In genomic region chr11:8080674-8081590, GRCh38 we compare ENCODE assay signal across 8 cellular contexts. TPM values are rescaled to one million over a fixed set of nuclear protein-coding genes. Genes with fewer than 3 reads are reported as not detected.
DNase-seq lines count a peak whose midpoint lies in the region; TF ChIP-seq lines count a peak whose summit lies in the region.

Gene TUB, plus strand, starts transcription at chr11:8081211. Its CDS starts 300 bp downstream, at chr11:8081511.

- peak within 1 kb of the TSS; percentile 33 for H3K4me3 ChIP-seq in epithelial cell of esophagus (ENCODE audit: low read length)

- DNase-seq in NCI-H1417 (lab: John Stamatoyannopoulos, UW) (peak; percentile 38 to 62 (median 52)), NCI-H1417 treated with DMSO at 0.1 percent for 48 hours (lab: John Stamatoyannopoulos, UW) (no peak), SK-MEL-5 (ENCODE audit: low read depth, low spot score) (peak; percentile 43), epithelial cell of esophagus (ENCODE audit: low read depth) (peak; percentile 21), myocyte (ENCODE audit: low read depth) (no peak), NCI-H2107 (lab: John Stamatoyannopoulos, UW) (no peak), putamen (ENCODE audit: low spot score) (no peak), UCSD-AML1 (lab: John Stamatoyannopoulos, UW; ENCODE audit: unreplicated experiment) (no peak)

- no peak for TF ChIP-seq CTCF in epithelial cell of esophagus (IDR thresholded peaks at IDR 0.05; ENCODE audit: insufficient read depth, low read depth, low read length, missing control alignments)

- in situ Hi-C loops in SK-MEL-5 (cut with HindIII; ENCODE audit: low pct_unique_long_range_greater_than_20kb, low sequenced_read_pairs), result no loop called here

RNA-seq across cellular contexts. Expression of gene TUB, which starts in this region (rescaled TPM):
- total RNA-seq in SK-MEL-5 (2014; rRNA removed; shearing (Covaris generic)), result 10.0 and 10.4 TPM in 2 replicates
- polyA plus RNA-seq in SK-MEL-5 (2015; cell fraction: cytosol; rRNA removed), result 9.8 and 14.9 TPM in 2 replicates
- 56.4 and 60.0 TPM in 2 replicates for polyA plus RNA-seq in SK-MEL-5 (2015; cell fraction: nucleus; rRNA removed)
- 15.5 and 29.3 TPM in 2 replicates for total RNA-seq in myocyte
- 11.0 TPM for polyA plus RNA-seq in myocyte (2012)

Comparison
In these comparisons a context has a peak if more than half of its experiments do, and no peak if none do; other contexts are left out.
1. DNase-seq: peak in NCI-H1417 (3 of 3), SK-MEL-5 (single experiment) and epithelial cell of esophagus (single experiment); none in NCI-H1417 treated with DMSO at 0.1 percent for 48 hours (single experiment), myocyte (single experiment), NCI-H2107 (single experiment), putamen (single experiment) and UCSD-AML1 (single experiment).